Comparison of ENCODE assay signal across 1 cellular context in the genomic region with DNA sequence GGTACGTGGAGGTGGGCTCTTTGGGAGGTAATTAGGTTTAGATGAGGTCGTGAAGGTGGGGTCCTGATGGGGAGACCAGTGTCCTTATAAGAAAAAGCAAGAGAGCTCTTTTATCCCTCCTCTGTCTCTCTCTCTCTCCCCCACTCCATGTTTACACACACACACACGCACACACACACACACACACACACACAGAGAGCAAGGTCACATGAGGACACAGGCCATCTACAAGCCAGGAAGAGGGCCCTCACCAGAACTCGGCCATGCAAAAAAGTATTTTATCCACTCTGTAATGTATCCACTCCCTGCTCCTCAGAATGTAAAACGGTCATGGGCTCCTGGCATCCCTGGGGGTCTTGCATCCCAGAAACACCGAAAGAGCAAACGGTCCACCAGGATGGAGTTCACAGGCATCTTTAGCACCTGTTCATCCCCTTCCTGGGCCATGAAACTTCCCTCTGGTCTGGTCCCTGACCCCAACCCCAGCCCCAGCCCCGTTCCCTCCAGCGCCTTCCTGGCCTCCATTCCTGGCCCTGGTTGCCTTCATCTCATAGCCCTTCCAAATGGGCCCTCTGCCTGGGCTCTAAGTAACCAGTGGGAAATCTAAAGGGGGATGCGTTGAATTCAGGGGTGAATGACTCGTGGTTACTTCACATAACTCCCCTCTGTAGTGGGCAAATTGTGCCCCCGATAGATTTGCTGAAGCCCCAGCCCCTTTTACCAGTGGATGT.
TF ChIP-seq lines count a peak whose summit lies in the region.

No MANE protein-coding gene starts in this region.

TF ChIP-seq in K562, 482 proteins besides CTCF, POLR2A, EP300 and RAD21 (continued from another document):
- TF ChIP-seq, protein P1, sequence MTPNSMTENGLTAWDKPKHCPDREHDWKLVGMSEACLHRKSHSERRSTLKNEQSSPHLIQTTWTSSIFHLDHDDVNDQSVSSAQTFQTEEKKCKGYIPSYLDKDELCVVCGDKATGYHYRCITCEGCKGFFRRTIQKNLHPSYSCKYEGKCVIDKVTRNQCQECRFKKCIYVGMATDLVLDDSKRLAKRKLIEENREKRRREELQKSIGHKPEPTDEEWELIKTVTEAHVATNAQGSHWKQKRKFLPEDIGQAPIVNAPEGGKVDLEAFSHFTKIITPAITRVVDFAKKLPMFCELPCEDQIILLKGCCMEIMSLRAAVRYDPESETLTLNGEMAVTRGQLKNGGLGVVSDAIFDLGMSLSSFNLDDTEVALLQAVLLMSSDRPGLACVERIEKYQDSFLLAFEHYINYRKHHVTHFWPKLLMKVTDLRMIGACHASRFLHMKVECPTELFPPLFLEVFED (CRISPR knock-in tag; conservative IDR thresholded peaks at IDR 0.05) = peak; percentile 46; the same call in 1 of the 2 replicates
TF ChIP-seq in K562: peak in this region for 3.
